Comparison of ENCODE assay signal across 1 cellular context in genomic region chr19:45305421-45305820, GRCh38.
TF ChIP-seq lines count a peak whose summit lies in the region.

No MANE protein-coding gene starts in this region.

TF ChIP-seq in H1, 55 proteins besides CTCF, POLR2A, EP300 and RAD21:
- TF ChIP-seq RBBP5 (IDR thresholded peaks at IDR 0.05; ENCODE audit: borderline replicate concordance, low read depth, low read length) (no peak), TCF12 (IDR thresholded peaks at IDR 0.05; ENCODE audit: low read depth, low read length) (no peak), EGR1 (IDR thresholded peaks at IDR 0.05; ENCODE audit: borderline replicate concordance, low read depth, low read length) (no peak), PHF8 (conservative IDR thresholded peaks at IDR 0.05; ENCODE audit: low read depth, low read length) (no peak), SRF (IDR thresholded peaks at IDR 0.05; ENCODE audit: low read depth, low read length) (no peak), TEAD4 (IDR thresholded peaks at IDR 0.05; ENCODE audit: low read depth, low read length) (no peak), ATF2 (IDR thresholded peaks at IDR 0.05; ENCODE audit: low read length) (no peak), SP2 (IDR thresholded peaks at IDR 0.05; ENCODE audit: low read length) (peak; percentile 16; the same call in 1 of the 2 replicates), YY1 (IDR thresholded peaks at IDR 0.05; ENCODE audit: low read depth, low read length) (no peak), CHD1 (IDR thresholded peaks at IDR 0.05; ENCODE audit: low read depth, low read length) (no peak), ZNF274 (IDR thresholded peaks at IDR 0.05; ENCODE audit: borderline replicate concordance, extremely low read depth, low read length) (no peak), TAF7 (optimal IDR thresholded peaks at IDR 0.05; ENCODE audit: borderline replicate concordance, low read depth, low read length) (no peak), RNF2 (IDR thresholded peaks at IDR 0.05; ENCODE audit: borderline replicate concordance, low read depth, low read length, missing control alignments, poor library complexity, severe bottlenecking) (no peak), HDAC2 (IDR thresholded peaks at IDR 0.05; ENCODE audit: borderline replicate concordance in 1 of 2, low read depth in 2 of 2, low read length in 2 of 2) (no peak), KDM4A (IDR thresholded peaks at IDR 0.05; ENCODE audit: low read depth, low read length, severe bottlenecking) (no peak), SP1 (IDR thresholded peaks at IDR 0.05; ENCODE audit: low read depth, low read length) (0 out of 2 replicates have a peak, but pooled peaks have one; percentile 46)
